In genomic region chr15:87099916-87100315, GRCh38 we compare ENCODE assay signal across 19 cellular contexts.
DNase-seq lines count a peak whose midpoint lies in the region; ATAC-seq, FAIRE-seq and TF ChIP-seq lines count a peak whose summit lies in the region.
"Had no signal": no experiment of that assay in that cellular context is flagged by ENCODE, and none has a peak within 500 bp of the region (broad histone marks: within the 10 kb centered on the region; RNA-seq: fewer than 3 reads in every experiment).

No MANE protein-coding gene starts in this region.

- H3K4me2 ChIP-seq in H9 (ENCODE audit: insufficient read depth, insufficient read length, low read length), result no peak overlapping the region
- H3K4me2 ChIP-seq in neural progenitor cell, result no peak overlapping the region
- no peak overlapping the region for H3K4me2 ChIP-seq in mesenchymal stem cell (ENCODE audit: low read length, poor library complexity, severe bottlenecking)
- H3K4me2 ChIP-seq: BLaER1 treated with 17β-estradiol and CSF1 and Interleukin-3, amounts not matched to agents 10 nM and 100 nM had no signal

- H3K27ac ChIP-seq in H9 (ENCODE audit: insufficient read length, low read depth, low read length) (no peak overlapping the region), foreskin keratinocyte (no peak overlapping the region), neural progenitor cell (no peak overlapping the region), mesenchymal stem cell (ENCODE audit: low read length, poor library complexity, severe bottlenecking) (no peak overlapping the region)
- H3K27ac ChIP-seq: BLaER1 treated with 17β-estradiol and CSF1 and Interleukin-3, amounts not matched to agents 10 nM and 100 nM; GM23248 had no signal

- H3K18ac ChIP-seq in H9 (ENCODE audit: insufficient read length, low read depth, low read length) (peak overlapping the region; percentile 6), mesenchymal stem cell (ENCODE audit: low read depth in 1 of 2, low read length in 2 of 2) (no peak overlapping the region)

- H3K79me2 ChIP-seq in H9 (ENCODE audit: insufficient read depth, low read length) (no peaks in the 10 kb centered on the region), neural progenitor cell (ENCODE audit: low read depth) (no peaks in the 10 kb centered on the region)

- H3K36me3 Mint-ChIP-seq in H9 (ENCODE audit: insufficient read depth in 1 of 3, low read depth in 3 of 3) (peaks cover 0 to 4% (median 0%) of the 10 kb centered on the region in 3 experiments; a peak in 2 of 7 replicates), neural progenitor cell (peaks cover 1% of the 10 kb centered on the region)
- H3K36me3 Mint-ChIP-seq in activated CD4-positive, alpha-beta T cell treated with anti-CD3 and anti-CD28 coated beads for 36 hours (ENCODE audit: low read depth), result no peaks in the 10 kb centered on the region
- H3K36me3 Mint-ChIP-seq: CD8-positive, alpha-beta T cell had no signal

- H4K5ac ChIP-seq in H9 (ENCODE audit: insufficient read length, low read depth, low read length), result no peak overlapping the region

- H2BK5ac ChIP-seq in H9 (ENCODE audit: insufficient read length, low read length), result no peak overlapping the region
- H2BK5ac ChIP-seq in mesenchymal stem cell (ENCODE audit: low read depth, low read length, poor library complexity, severe bottlenecking), result no peak overlapping the region

- H2BK12ac ChIP-seq in H9 (ENCODE audit: insufficient read length, low read depth, low read length) (no peak overlapping the region), mesenchymal stem cell (ENCODE audit: low read length in 2 of 2) (no peak overlapping the region)

- TF ChIP-seq CTCF in H9 (conservative IDR thresholded peaks at IDR 0.05) (no peak), bronchial epithelial cell (IDR thresholded peaks at IDR 0.05; ENCODE audit: insufficient read depth, low read length, severe bottlenecking) (no peak), foreskin keratinocyte (conservative IDR thresholded peaks at IDR 0.05) (no peak), neural progenitor cell (IDR thresholded peaks at IDR 0.05) (no peak)

- no peak overlapping the region for H3K27ac Mint-ChIP-seq in H9
- H3K27ac Mint-ChIP-seq in neural progenitor cell, result no peak overlapping the region
- no peak overlapping the region for H3K27ac Mint-ChIP-seq in activated CD4-positive, alpha-beta T cell treated with anti-CD3 and anti-CD28 coated beads for 36 hours
- H3K27ac Mint-ChIP-seq: B cell; CD8-positive, alpha-beta T cell had no signal

- no peaks in the 10 kb centered on the region for H3K23me2 ChIP-seq in H9 (ENCODE audit: insufficient read length, low read depth, low read length, poor library complexity, severe bottlenecking)

- H3K23ac ChIP-seq in H9 (ENCODE audit: insufficient read length, low read depth, low read length) (no peak overlapping the region), mesenchymal stem cell (ENCODE audit: low read length in 2 of 2) (no peak overlapping the region)

- no peak overlapping the region for H3K4ac ChIP-seq in H9 (ENCODE audit: low read depth, low read length)
- H3K4ac ChIP-seq in mesenchymal stem cell (ENCODE audit: low read depth in 1 of 2, low read length in 2 of 2), result no peak overlapping the region

- CTCF ChIA-PET in activated CD4-positive, alpha-beta T cell treated with anti-CD3 and anti-CD28 coated beads for 36 hours (lab: Charles Lee), result no interaction called here

- no peak overlapping the region for H4K8ac ChIP-seq in H9 (replicated peaks; ENCODE audit: insufficient read length, low read depth, low read length)
- H4K8ac ChIP-seq in mesenchymal stem cell (ENCODE audit: low read length), result no peak overlapping the region

- H3K27me3 Mint-ChIP-seq in H9 (ENCODE audit: low read depth), result no peaks in the 10 kb centered on the region; the same call in 1 of the 2 replicates
- peaks cover 3% of the 10 kb centered on the region for H3K27me3 Mint-ChIP-seq in neural progenitor cell (ENCODE audit: insufficient read depth, low read depth)
- peaks cover 9% of the 10 kb centered on the region for H3K27me3 Mint-ChIP-seq in activated CD4-positive, alpha-beta T cell treated with anti-CD3 and anti-CD28 coated beads for 36 hours
- H3K27me3 Mint-ChIP-seq: B cell had no signal

- intact Hi-C loops in activated CD4-positive, alpha-beta T cell treated with anti-CD3 and anti-CD28 coated beads for 36 hours (cut with DNase I, micrococcal nuclease), result no loop called here

- no peak overlapping the region for H3K4me3 Mint-ChIP-seq in H9
- no peak overlapping the region for H3K4me3 Mint-ChIP-seq in neural progenitor cell
- H3K4me3 Mint-ChIP-seq in activated CD4-positive, alpha-beta T cell treated with anti-CD3 and anti-CD28 coated beads for 36 hours, result no peak overlapping the region
- H3K4me3 Mint-ChIP-seq: B cell; CD8-positive, alpha-beta T cell had no signal

- H2BK120ac ChIP-seq in H9 (ENCODE audit: low read depth, low read length, poor library complexity, severe bottlenecking) (no peak overlapping the region), mesenchymal stem cell (ENCODE audit: low read depth, low read length) (no peak overlapping the region)

- no peak overlapping the region for H2AFZ ChIP-seq in H9 (ENCODE audit: low read length)
- peak overlapping the region; percentile 10 for H2AFZ ChIP-seq in neural progenitor cell (replicated peaks)
- H2AFZ ChIP-seq in mesenchymal stem cell (ENCODE audit: low read depth, low read length), result no peak overlapping the region
- H2AFZ ChIP-seq: GM23248 had no signal

- H3K14ac ChIP-seq in H9 (ENCODE audit: insufficient read depth, low read length), result no peak overlapping the region
- H3K14ac ChIP-seq in mesenchymal stem cell (ENCODE audit: low read length in 2 of 2), result no peak overlapping the region

- no peak overlapping the region for H2BK20ac ChIP-seq in H9 (ENCODE audit: low read depth, low read length, poor library complexity, severe bottlenecking)

- no peak overlapping the region for H3K56ac ChIP-seq in H9 (ENCODE audit: insufficient read length, low read depth, low read length)

- no peak overlapping the region for H2BK15ac ChIP-seq in H9 (ENCODE audit: low read depth, low read length)
- no peak overlapping the region for H2BK15ac ChIP-seq in mesenchymal stem cell (ENCODE audit: low read depth, poor library complexity, severe bottlenecking)

- H3K79me1 ChIP-seq in H9 (ENCODE audit: insufficient read depth, low read depth, low read length, poor library complexity, severe bottlenecking) (no peaks in the 10 kb centered on the region), mesenchymal stem cell (replicated peaks; ENCODE audit: low read length, poor library complexity, severe bottlenecking) (no peaks in the 10 kb centered on the region)

- H4K91ac ChIP-seq in H9 (ENCODE audit: insufficient read length, low read depth, low read length) (no peak overlapping the region), mesenchymal stem cell (ENCODE audit: low read length) (no peak overlapping the region)

- H3K27me3 ChIP-seq in H9 (ENCODE audit: insufficient read depth, low read length), result no peaks in the 10 kb centered on the region
- H3K27me3 ChIP-seq in bronchial epithelial cell (ENCODE audit: control insufficient read depth, insufficient read depth, low read length), result no peaks in the 10 kb centered on the region
- H3K27me3 ChIP-seq in foreskin keratinocyte, result no peaks in the 10 kb centered on the region
- H3K27me3 ChIP-seq in neural progenitor cell, result no peaks in the 10 kb centered on the region
- no peaks in the 10 kb centered on the region for H3K27me3 ChIP-seq in mesenchymal stem cell (ENCODE audit: control insufficient read depth in 1 of 2, insufficient read depth in 1 of 2, low read length in 2 of 2)
- H3K27me3 ChIP-seq: BLaER1 treated with 17β-estradiol and CSF1 and Interleukin-3, amounts not matched to agents 10 nM and 100 nM had no signal

- H3T11ph ChIP-seq in H9 (ENCODE audit: low read length), result no peak overlapping the region

- H4K20me1 ChIP-seq in H9 (ENCODE audit: control insufficient read depth, insufficient read depth, insufficient read length), result no peaks in the 10 kb centered on the region
- no peaks in the 10 kb centered on the region for H4K20me1 ChIP-seq in neural progenitor cell (ENCODE audit: low read depth)
- H4K20me1 ChIP-seq: BLaER1 treated with 17β-estradiol and CSF1 and Interleukin-3, amounts not matched to agents 10 nM and 100 nM had no signal

- peak; percentile 89 for ATAC-seq in foreskin keratinocyte
- no peak for ATAC-seq in HG03280 (IDR thresholded peaks at IDR 0.05; ENCODE audit: unreplicated experiment)
- no peak for ATAC-seq in activated CD4-positive, alpha-beta T cell treated with anti-CD3 and anti-CD28 coated beads for 36 hours
- ATAC-seq: CD8-positive, alpha-beta T cell; K562 had no signal

- H3K4me3 ChIP-seq in bronchial epithelial cell (ENCODE audit: low read depth, low read length) (no peak overlapping the region), neural progenitor cell (no peak overlapping the region), mesenchymal stem cell (ENCODE audit: insufficient read depth in 1 of 2, low read depth in 1 of 2, low read length in 2 of 2) (no peak overlapping the region)
- H3K4me3 ChIP-seq: BLaER1 treated with 17β-estradiol and CSF1 and Interleukin-3, amounts not matched to agents 10 nM and 100 nM; GM23248; HAP-1; K562 had no signal

- peaks cover 7 to 15% of the 10 kb centered on the region in 2 experiments for H3K9me3 Mint-ChIP-seq in H9
- peaks cover 16% of the 10 kb centered on the region for H3K9me3 Mint-ChIP-seq in neural progenitor cell
- H3K9me3 Mint-ChIP-seq in activated CD4-positive, alpha-beta T cell treated with anti-CD3 and anti-CD28 coated beads for 36 hours (ENCODE audit: low read depth), result peaks cover 8% of the 10 kb centered on the region

- no peak for FAIRE-seq in bronchial epithelial cell (lab: Jason Lieb, UNC)
- FAIRE-seq: HTR-8/SVneo, K562 had no signal

- H3F3A ChIP-seq in neural progenitor cell (ENCODE audit: low read depth), result no peaks in the 10 kb centered on the region

- H3K4me1 ChIP-seq in H9 (ENCODE audit: insufficient read depth, low read length) (no peaks in the 10 kb centered on the region), foreskin keratinocyte (peaks cover 11% of the 10 kb centered on the region), neural progenitor cell (no peaks in the 10 kb centered on the region), mesenchymal stem cell (ENCODE audit: control insufficient read depth, insufficient read depth, low read depth, low read length) (no peaks in the 10 kb centered on the region)
- H3K4me1 ChIP-seq: BLaER1 treated with 17β-estradiol and CSF1 and Interleukin-3, amounts not matched to agents 10 nM and 100 nM; HAP-1 had no signal

- H3K9me3 ChIP-seq in H9 (ENCODE audit: control insufficient read depth, low read depth, low read length), result no peaks in the 10 kb centered on the region
- H3K9me3 ChIP-seq in neural progenitor cell (ENCODE audit: low read depth), result no peaks in the 10 kb centered on the region
- peaks cover 19% of the 10 kb centered on the region for H3K9me3 ChIP-seq in mesenchymal stem cell (ENCODE audit: control insufficient read depth, low read length)
- H3K9me3 ChIP-seq: HAP-1 had no signal

- no CpG with 5 or more reads among the region's 3 CpGs for whole genome bisulfite sequencing in H9 (ENCODE audit: extremely low coverage, insufficient read length, low lambda C conversion rate)
- WGBS in mesenchymal stem cell, result 100% methylated on average over 3 of the region's 3 CpGs

- no peaks in the 10 kb centered on the region for H3K4me1 Mint-ChIP-seq in H9
- H3K4me1 Mint-ChIP-seq in neural progenitor cell, result no peaks in the 10 kb centered on the region
- no peaks in the 10 kb centered on the region for H3K4me1 Mint-ChIP-seq in activated CD4-positive, alpha-beta T cell treated with anti-CD3 and anti-CD28 coated beads for 36 hours
- H3K4me1 Mint-ChIP-seq: B cell had no signal

- no peaks in the 10 kb centered on the region for H3K36me3 ChIP-seq in bronchial epithelial cell (ENCODE audit: control insufficient read depth, insufficient read depth, low read length)
- no peaks in the 10 kb centered on the region for H3K36me3 ChIP-seq in neural progenitor cell
- H3K36me3 ChIP-seq in mesenchymal stem cell (ENCODE audit: control insufficient read depth in 1 of 2, insufficient read depth in 2 of 2, low read depth in 1 of 2, low read length in 2 of 2), result no peaks in the 10 kb centered on the region
- H3K36me3 ChIP-seq: BLaER1 treated with 17β-estradiol and CSF1 and Interleukin-3, amounts not matched to agents 10 nM and 100 nM; HAP-1 had no signal

- no peak overlapping the region for H2AK5ac ChIP-seq in H9 (ENCODE audit: insufficient read length, low read length)
- no peak overlapping the region for H2AK5ac ChIP-seq in mesenchymal stem cell (ENCODE audit: low read length, severe bottlenecking)

- DNase-seq in H9, result no peak
- DNase-seq in bronchial epithelial cell (ENCODE audit: low read depth), result peak; percentile 58
- DNase-seq in foreskin keratinocyte, result peak; percentile 35 to 64
- DNase-seq in neural progenitor cell (ENCODE audit: low spot score), result no peak
- DNase-seq in mesenchymal stem cell, result no peak
- no peak for DNase-seq in activated CD4-positive, alpha-beta T cell treated with anti-CD3 and anti-CD28 coated beads for 36 hours
- DNase-seq in GOT3 (lab: John Stamatoyannopoulos, UW), result no peak
- DNase-seq: Calu3; CD8-positive, alpha-beta T cell; DMS79 treated with DMSO at 0.1 percent for 48 hours; GF-D8; GM23248; IMR-90 had no signal

- H3K9ac ChIP-seq in H9 (ENCODE audit: extremely low read depth, insufficient read length, low read length), result no peak overlapping the region
- no peak overlapping the region for H3K9ac ChIP-seq in neural progenitor cell
- no peak overlapping the region for H3K9ac ChIP-seq in mesenchymal stem cell (ENCODE audit: low read length)
- H3K9ac ChIP-seq: BLaER1 treated with 17β-estradiol and CSF1 and Interleukin-3, amounts not matched to agents 10 nM and 100 nM; GM23248 had no signal

- POLR2A ChIA-PET in activated CD4-positive, alpha-beta T cell treated with anti-CD3 and anti-CD28 coated beads for 36 hours (lab: Charles Lee), result no interaction called here

Comparison
In these comparisons a context has a peak if more than half of its experiments do, and no peak if none do; other contexts are left out.
1. DNase-seq: peak in bronchial epithelial cell (single experiment) and foreskin keratinocyte (2 of 2); none in H9 (single experiment), neural progenitor cell (single experiment), mesenchymal stem cell (single experiment), activated CD4-positive, alpha-beta T cell treated with anti-CD3 and anti-CD28 coated beads for 36 hours (single experiment) and GOT3 (single experiment).